In genomic region chr3:145807990-145808389, GRCh38 we compare ENCODE assay signal across 10 cellular contexts.
A peak's percentile ranks its signal among the peaks of the same experiment; 100 is the strongest.
DNase-seq lines count a peak whose midpoint lies in the region; ATAC-seq, FAIRE-seq and TF ChIP-seq lines count a peak whose summit lies in the region.
"Had no signal": no experiment of that assay in that cellular context is flagged by ENCODE, and none has a peak within 500 bp of the region (broad histone marks: within the 10 kb centered on the region; RNA-seq: fewer than 3 reads in every experiment).

No MANE protein-coding gene starts in this region.

- DNase-seq in DMS153 treated with DMSO at 0.1 percent for 48 hours (lab: John Stamatoyannopoulos, UW; ENCODE audit: unreplicated experiment) (peak; percentile 45), DMS153 (lab: John Stamatoyannopoulos, UW) (no peak), NB4 (ENCODE audit: low read depth) (peak; percentile 5), endothelial cell of umbilical vein (ENCODE audit: low read depth, low spot score) (peak; percentile 48), pons (ENCODE audit: low spot score) (peak; percentile 15), RCC 7860 (ENCODE audit: low spot score) (no peak)
- no peak for DNase-seq in activated CD4-positive, CD25-positive, alpha-beta regulatory T cell (lab: John Stamatoyannopoulos, UW)
- DNase-seq: activated CD8-positive, alpha-beta T cell treated with anti-CD3 and anti-CD28 coated beads, Interleukin-2, amount 10 ng/mL, durations not matched to agents 7 days and 5 days had no signal

- no peak overlapping the region for H3K27ac ChIP-seq in endothelial cell of umbilical vein (ENCODE audit: insufficient read depth, low read depth, low read length)

- no TSS peak for BruUV-seq in endothelial cell of umbilical vein (replicated peaks; lab: Mats Ljungman, UMichigan)

- no peak overlapping the region for H3K4me2 ChIP-seq in endothelial cell of umbilical vein (ENCODE audit: insufficient read depth, low read length)

- TF ChIP-seq CTCF in NB4 (IDR thresholded peaks at IDR 0.05; ENCODE audit: low read depth, low read length) = peak; percentile 12
- peak; percentile 29 for TF ChIP-seq CTCF in endothelial cell of umbilical vein (IDR thresholded peaks at IDR 0.05; ENCODE audit: extremely low read depth in 1 of 2, insufficient read depth in 1 of 2, low read depth in 1 of 2, low read length in 2 of 2)

- H3K27me3 ChIP-seq in endothelial cell of umbilical vein (ENCODE audit: control insufficient read depth in 2 of 2, insufficient read depth in 2 of 2, low read length in 2 of 2) = no peaks in the 10 kb centered on the region

- no peaks in the 10 kb centered on the region for H3K4me1 ChIP-seq in endothelial cell of umbilical vein (ENCODE audit: control insufficient read depth, extremely low read depth, insufficient read depth, low read length)

- H3K4me3 ChIP-seq in NB4 (ENCODE audit: low read depth, low read length) = no peak overlapping the region
- no peak overlapping the region for H3K4me3 ChIP-seq in endothelial cell of umbilical vein (replicated peaks in 1 of 3; ENCODE audit: insufficient read depth in 1 of 3, low read depth in 1 of 3, low read length in 3 of 3)

- intact Hi-C loops in endothelial cell of umbilical vein (cut with micrococcal nuclease) = no loop called here

- TF ChIP-seq POLR2A in NB4 (IDR thresholded peaks at IDR 0.05; ENCODE audit: extremely low read depth, insufficient read length) (no peak), endothelial cell of umbilical vein (IDR thresholded peaks at IDR 0.05; ENCODE audit: low read depth, low read length) (no peak)

- dilution Hi-C loops in endothelial cell of umbilical vein (cut with MboI; ENCODE audit: extremely low pct_ligation_motif_present, low sequenced_read_pairs) = no loop called here

- ATAC-seq in HG02678 (IDR thresholded peaks at IDR 0.05; ENCODE audit: unreplicated experiment) = no peak
- ATAC-seq: activated CD8-positive, alpha-beta T cell treated with anti-CD3 and anti-CD28 coated beads, Interleukin-2, amount 10 ng/mL, durations not matched to agents 7 days and 5 days had no signal

- no peaks in the 10 kb centered on the region for H3K36me3 ChIP-seq in endothelial cell of umbilical vein (ENCODE audit: control insufficient read depth in 2 of 2, extremely low read depth in 1 of 2, insufficient read depth in 2 of 2, low read length in 2 of 2)

- H2AFZ ChIP-seq in endothelial cell of umbilical vein (ENCODE audit: low read depth, low read length) = no peak overlapping the region

- FAIRE-seq in endothelial cell of umbilical vein (lab: Jason Lieb, UNC) (peak; percentile 50), RCC 7860 (lab: Jason Lieb, UNC) (no peak)
- FAIRE-seq: A204.1 had no signal

- POLR2A ChIA-PET in endothelial cell of umbilical vein (lab: Charles Lee) = no interaction called here

- CTCF ChIA-PET in endothelial cell of umbilical vein (lab: Charles Lee) = interaction anchor here (0.9 to 2.0 kb wide), 5 partner anchors 9 to 1912 kb away, joined by 3 to 11 read pairs (median 6); no protein-coding TSS in a partner anchor

- no peaks in the 10 kb centered on the region for H3K9me1 ChIP-seq in endothelial cell of umbilical vein (replicated peaks; ENCODE audit: control insufficient read depth, extremely low read depth, insufficient read depth, low read length)

- no peaks in the 10 kb centered on the region for H3K9me3 ChIP-seq in endothelial cell of umbilical vein (replicated peaks; ENCODE audit: control insufficient read depth, insufficient read depth, low read length)

- no peak overlapping the region for H3K9ac ChIP-seq in endothelial cell of umbilical vein (replicated peaks; ENCODE audit: extremely low read depth, insufficient read depth, low read length)

- no peaks in the 10 kb centered on the region for H3K79me2 ChIP-seq in endothelial cell of umbilical vein (ENCODE audit: control insufficient read depth, insufficient read depth, low read length)

- H4K20me1 ChIP-seq in endothelial cell of umbilical vein (replicated peaks; ENCODE audit: control insufficient read depth, extremely low read depth, insufficient read depth, low read length) = no peaks in the 10 kb centered on the region

TF ChIP-seq in endothelial cell of umbilical vein, 7 proteins besides CTCF, POLR2A, EP300 and RAD21:
- TF ChIP-seq EZH2 (IDR thresholded peaks at IDR 0.05; ENCODE audit: borderline replicate concordance, low read depth, low read length, severe bottlenecking) (no peak), MYC (IDR thresholded peaks at IDR 0.05; ENCODE audit: low read depth, low read length) (no peak), JUN (IDR thresholded peaks at IDR 0.05; ENCODE audit: borderline replicate concordance, insufficient read depth, insufficient read length, low read depth) (no peak)

Comparison
In these comparisons a context has a peak if more than half of its experiments do, and no peak if none do; other contexts are left out.
1. DNase-seq: peak in DMS153 treated with DMSO at 0.1 percent for 48 hours (single experiment), NB4 (single experiment), endothelial cell of umbilical vein (single experiment) and pons (single experiment); none in DMS153 (single experiment), RCC 7860 (single experiment) and activated CD4-positive, CD25-positive, alpha-beta regulatory T cell (0 of 4).